Comparison of ENCODE assay signal across 8 cellular contexts in the genomic region with DNA sequence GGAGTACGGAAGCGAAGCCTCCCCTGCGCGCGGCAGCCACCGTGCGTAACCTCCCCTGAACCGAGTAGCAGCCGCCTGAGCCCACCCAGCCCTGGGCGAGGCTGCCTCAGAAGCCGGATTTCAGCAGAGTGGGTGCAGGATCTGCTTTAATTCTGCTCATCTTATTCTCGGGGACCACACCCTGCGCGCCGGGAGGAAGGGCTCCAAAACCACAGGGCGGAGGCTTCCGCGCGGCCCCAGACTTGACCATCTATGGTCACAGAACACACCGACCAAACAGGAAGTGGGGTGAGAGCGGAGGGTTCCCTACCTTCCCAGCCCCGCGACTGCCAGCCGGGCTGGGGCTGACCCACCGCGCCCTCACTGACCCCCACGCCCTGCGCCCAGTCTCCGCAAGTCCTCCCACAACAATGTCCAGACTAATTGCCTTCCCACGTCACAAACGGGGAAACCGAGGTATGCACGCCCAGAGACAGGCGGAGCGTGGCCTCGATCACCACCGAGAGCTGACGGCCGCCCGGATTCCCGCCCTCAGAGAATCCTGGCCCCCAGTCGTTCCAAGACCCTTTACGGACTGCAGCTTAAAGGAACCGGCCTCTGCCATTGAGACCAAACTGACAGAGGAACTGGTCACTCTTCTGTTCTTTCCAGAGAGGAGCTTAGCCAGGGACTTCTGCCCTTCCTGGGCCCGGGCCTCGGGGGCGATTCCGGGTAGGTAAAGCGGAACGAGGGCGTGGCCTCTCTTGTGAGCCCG. TPM values are rescaled to one million over a fixed set of nuclear protein-coding genes. Genes with fewer than 3 reads are reported as not detected.
DNase-seq lines count a peak whose midpoint lies in the region; ATAC-seq and TF ChIP-seq lines count a peak whose summit lies in the region.

No MANE protein-coding gene starts in this region.

- DNase-seq in CD8-positive, alpha-beta memory T cell = peak; percentile 53 to 85 (median 75)
- peak; percentile 90 to 94 for DNase-seq in NOMO-1 (lab: John Stamatoyannopoulos, UW; ENCODE audit: unreplicated experiment in 2 of 2)
- peak; percentile 30 for DNase-seq in activated CD8-positive, alpha-beta memory T cell treated with anti-CD3 and anti-CD28 coated beads, Interleukin-2, amount 50 U/mL, for 1 hour (ENCODE audit: extremely low read depth)
- DNase-seq in endothelial cell (ENCODE audit: low spot score) = peak; percentile 55
- peak; percentile 87 for DNase-seq in stimulated activated CD8-positive, alpha-beta memory T cell treated with anti-CD3 and anti-CD28 coated beads, Interleukin-4, amount 100 ng/mL, for 48 hours

- H3K27ac ChIP-seq in CD8-positive, alpha-beta memory T cell (ENCODE audit: low read depth, low read length) = peak overlapping the region; percentile 91

- H3K27me3 ChIP-seq in CD8-positive, alpha-beta memory T cell (ENCODE audit: insufficient read depth, low read length, poor library complexity, severe bottlenecking) = no peaks in the 10 kb centered on the region
- H3K27me3 ChIP-seq in mononuclear cell (ENCODE audit: insufficient read depth, low read length) = no peaks in the 10 kb centered on the region

- H3K27ac Mint-ChIP-seq in CD8-positive, alpha-beta memory T cell = peak overlapping the region; percentile 90 to 100 (median 98)
- peak overlapping the region; percentile 98 for H3K27ac Mint-ChIP-seq in endothelial cell (ENCODE audit: unreplicated experiment)

- CTCF ChIA-PET in CD8-positive, alpha-beta memory T cell (lab: Charles Lee) = interaction anchor here (0.8 to 1.6 kb wide), 7 partner anchors 10 to 138 kb away, joined by 3 to 6 read pairs (median 4); a partner anchor contains a TSS

- H3K36me3 ChIP-seq in CD8-positive, alpha-beta memory T cell (ENCODE audit: insufficient read depth, low read length) = peaks cover 6% of the 10 kb centered on the region

- ATAC-seq in GM19351 (IDR thresholded peaks at IDR 0.05; ENCODE audit: unreplicated experiment) (peak; percentile 67), HG03460 (IDR thresholded peaks at IDR 0.05; ENCODE audit: unreplicated experiment) (peak; percentile 69)

- peak overlapping the region; percentile 90 to 98 (median 96) for H3K4me3 Mint-ChIP-seq in CD8-positive, alpha-beta memory T cell
- H3K4me3 Mint-ChIP-seq in endothelial cell (ENCODE audit: unreplicated experiment) = peak overlapping the region; percentile 99

- POLR2A ChIA-PET in CD8-positive, alpha-beta memory T cell (lab: Charles Lee) = interaction anchor here (0.7 to 2.0 kb wide), 8 partner anchors 10 to 345 kb away, joined by 4 to 12 read pairs (median 5); a partner anchor contains a TSS

- peaks cover 69% of the 10 kb centered on the region for H3K4me1 ChIP-seq in CD8-positive, alpha-beta memory T cell (ENCODE audit: insufficient read depth, low read length)
- H3K4me1 ChIP-seq in mononuclear cell (ENCODE audit: insufficient read depth, low read length) = peaks cover 84% of the 10 kb centered on the region

- H3K36me3 Mint-ChIP-seq in CD8-positive, alpha-beta memory T cell = peaks cover 6 to 48% (median 14%) of the 10 kb centered on the region in 3 donors
- peaks cover 13% of the 10 kb centered on the region for H3K36me3 Mint-ChIP-seq in endothelial cell (ENCODE audit: low read depth, unreplicated experiment)

- H3K27me3 Mint-ChIP-seq in CD8-positive, alpha-beta memory T cell = no peaks in the 10 kb centered on the region
- peaks cover 15% of the 10 kb centered on the region for H3K27me3 Mint-ChIP-seq in endothelial cell (ENCODE audit: unreplicated experiment)

- no peaks in the 10 kb centered on the region for H3K9me3 ChIP-seq in CD8-positive, alpha-beta memory T cell (ENCODE audit: low read length)
- no peaks in the 10 kb centered on the region for H3K9me3 ChIP-seq in mononuclear cell (ENCODE audit: low read depth, low read length)

- H3K9me3 Mint-ChIP-seq in CD8-positive, alpha-beta memory T cell = no peaks in the 10 kb centered on the region
- no peaks in the 10 kb centered on the region for H3K9me3 Mint-ChIP-seq in endothelial cell (ENCODE audit: unreplicated experiment)

- peak overlapping the region; percentile 69 for H3K4me3 ChIP-seq in CD8-positive, alpha-beta memory T cell (ENCODE audit: low read length)
- H3K4me3 ChIP-seq in mononuclear cell (ENCODE audit: low read length) = peak overlapping the region; percentile 99

- no peak for TF ChIP-seq CTCF in endothelial cell (IDR thresholded peaks at IDR 0.05; ENCODE audit: unreplicated experiment)

- H3K4me1 Mint-ChIP-seq in CD8-positive, alpha-beta memory T cell = peaks cover 56 to 77% (median 74%) of the 10 kb centered on the region in 3 donors
- H3K4me1 Mint-ChIP-seq in endothelial cell (ENCODE audit: unreplicated experiment) = peaks cover 52% of the 10 kb centered on the region

RNA-seq across cellular contexts. Expression of a gene that starts 0.6 kb away (rescaled TPM):
- total RNA-seq in CD8-positive, alpha-beta memory T cell = 100 to 1,000 TPM; 519 to 536 TPM
- 788 TPM for polyA plus RNA-seq in CD8-positive, alpha-beta memory T cell
- 378 TPM for total RNA-seq in endothelial cell (ENCODE audit: unreplicated experiment)
- total RNA-seq in mononuclear cell = 270 TPM

RNA-seq across cellular contexts. Expression of a gene that starts 57.1 kb away (rescaled TPM):
- total RNA-seq in CD8-positive, alpha-beta memory T cell = 100 to 1,000 TPM; 114 to 130 TPM
- 138 TPM for polyA plus RNA-seq in CD8-positive, alpha-beta memory T cell
- total RNA-seq in endothelial cell (ENCODE audit: unreplicated experiment) = 52.7 TPM
- 182 TPM for total RNA-seq in mononuclear cell

Comparison
In these comparisons a context has a peak if more than half of its experiments do, and no peak if none do; other contexts are left out.
1. Peak in every context shown above with its lines: DNase-seq, ATAC-seq, H3K4me3 ChIP-seq and H3K27ac ChIP-seq.
2. DNase-seq: peak in every context shown above with its lines; median percentile 92 in NOMO-1; 87 in stimulated activated CD8-positive, alpha-beta memory T cell treated with anti-CD3 and anti-CD28 coated beads, Interleukin-4, amount 100 ng/mL, for 48 hours; 75 in CD8-positive, alpha-beta memory T cell; 55 in endothelial cell; 30 in activated CD8-positive, alpha-beta memory T cell treated with anti-CD3 and anti-CD28 coated beads, Interleukin-2, amount 50 U/mL, for 1 hour.